In genomic region chr4:155402941-155403340, GRCh38 we compare ENCODE assay signal across 15 cellular contexts. TPM values are rescaled to one million over a fixed set of nuclear protein-coding genes. Genes with fewer than 3 reads are reported as not detected.
DNase-seq lines count a peak whose midpoint lies in the region.
"Had no signal": no experiment of that assay in that cellular context is flagged by ENCODE, and none has a peak within 500 bp of the region (broad histone marks: within the 10 kb centered on the region; RNA-seq: fewer than 3 reads in every experiment).

No MANE protein-coding gene starts in this region.

- DNase-seq in HK-2 (ENCODE audit: unreplicated experiment) (peak; percentile 10), cerebellar cortex (ENCODE audit: low spot score) (peak; percentile 34), left kidney (ENCODE audit: low read depth, low spot score) (peak; percentile 69), renal cortical epithelial cell (ENCODE audit: low read depth) (peak; percentile 76), NCI-H187 (lab: John Stamatoyannopoulos, UW) (no peak), NCI-H128 (lab: John Stamatoyannopoulos, UW; ENCODE audit: unreplicated experiment) (no peak), RPMI8226 (no peak)
- DNase-seq: DMS79 treated with DMSO at 0.1 percent for 48 hours; HCEC 1CT; MV-4-11; NCI-H1436; NCI-H2029 treated with DMSO at 0.1 percent for 48 hours; NCI-H2171 treated with DMSO at 0.1 percent for 48 hours; NCI-H446 treated with DMSO at 0.1 percent for 48 hours; NK-92 treated with Interleukin-12 subunit alpha and Interleukin-12 subunit beta, amount 100 ng/mL, for 24 hours had no signal

RNA-seq across cellular contexts. Expression of gene MAP9, which starts 26.2 kb away (rescaled TPM):
- total RNA-seq in renal cortical epithelial cell, result 10.6 and 44.4 TPM in 2 replicates

Comparison
In these comparisons a context has a peak if more than half of its experiments do, and no peak if none do; other contexts are left out.
1. DNase-seq: peak in HK-2 (single experiment), cerebellar cortex (single experiment), left kidney (single experiment) and renal cortical epithelial cell (single experiment); none in NCI-H187 (0 of 2), NCI-H128 (single experiment) and RPMI8226 (single experiment).